Comparison of ENCODE assay signal across 31 cellular contexts in genomic region chrX:1784773-1785172, GRCh38.
DNase-seq lines count a peak whose midpoint lies in the region; ATAC-seq and TF ChIP-seq lines count a peak whose summit lies in the region.
"Had no signal": no experiment of that assay in that cellular context is flagged by ENCODE, and none has a peak within 500 bp of the region (broad histone marks: within the 10 kb centered on the region; RNA-seq: fewer than 3 reads in every experiment).

No MANE protein-coding gene starts in this region.

- peak; percentile 14 for TF ChIP-seq CTCF in GM06990 (IDR thresholded peaks at IDR 0.05; ENCODE audit: insufficient read depth, low read length, poor library complexity, severe bottlenecking)
- TF ChIP-seq CTCF in KMS-11 (conservative IDR thresholded peaks at IDR 0.05; ENCODE audit: low read depth, low read length), result peak; percentile 35; the same call in 1 of the 2 replicates
- peak; percentile 7 for TF ChIP-seq CTCF in cardiac fibroblast (IDR thresholded peaks at IDR 0.05; ENCODE audit: low read depth, low read length)
- TF ChIP-seq CTCF in neural cell (IDR thresholded peaks at IDR 0.05; ENCODE audit: poor library complexity, severe bottlenecking), result peak; percentile 23

- H3K4me1 Mint-ChIP-seq in activated CD4-positive, alpha-beta T cell treated with anti-CD3 and anti-CD28 coated beads for 36 hours, result no peaks in the 10 kb centered on the region
- H3K4me1 Mint-ChIP-seq: activated CD4-positive, alpha-beta memory T cell treated with anti-CD3 and anti-CD28 coated beads, Interleukin-2, amount 10 ng/mL, durations not matched to agents 7 days and 5 days; CD14-positive monocyte; stimulated activated naive B cell treated with anti-CD40 and anti-IgM and Interleukin-4, amounts not matched to agents 10 μg/mL and 1 μg/mL and 100 μg/mL, for 72 hours had no signal

- no peak overlapping the region for H3K27ac Mint-ChIP-seq in activated CD4-positive, alpha-beta T cell treated with anti-CD3 and anti-CD28 coated beads for 36 hours
- H3K27ac Mint-ChIP-seq: activated CD4-positive, alpha-beta memory T cell treated with anti-CD3 and anti-CD28 coated beads, Interleukin-2, amount 10 ng/mL, durations not matched to agents 7 days and 5 days; activated T-helper 1 cell treated with anti-CD3 and anti-CD28 coated beads, Interleukin-12 subunit alpha, Interleukin-12 subunit beta, Interleukin-2, Interleukin-4 antibody, amounts not matched to agents 30 ng/mL and 10 ng/mL and 1 ng/mL, durations not matched to agents 14 hours and 24 hours and 36 hours; CD14-positive monocyte; stimulated activated naive B cell treated with anti-CD40 and anti-IgM and Interleukin-4, amounts not matched to agents 10 μg/mL and 1 μg/mL and 100 μg/mL, for 72 hours had no signal

- H3K9ac ChIP-seq in KMS-11, result no peak overlapping the region
- no peak overlapping the region for H3K9ac ChIP-seq in neural cell (ENCODE audit: low read length)

- ATAC-seq in GM19455 (IDR thresholded peaks at IDR 0.05; ENCODE audit: unreplicated experiment) (no peak), GM19023 (IDR thresholded peaks at IDR 0.05; ENCODE audit: unreplicated experiment) (no peak), GM21447 (IDR thresholded peaks at IDR 0.05; ENCODE audit: unreplicated experiment) (no peak)
- no peak for ATAC-seq in activated CD4-positive, alpha-beta T cell treated with anti-CD3 and anti-CD28 coated beads for 36 hours
- ATAC-seq: gastroesophageal sphincter; GM12878; left colon; Panc1; stimulated activated naive B cell treated with anti-CD40 and anti-IgM and Interleukin-4, amounts not matched to agents 10 μg/mL and 1 μg/mL and 100 μg/mL, for 72 hours had no signal

- peaks cover 6% of the 10 kb centered on the region for H3K36me3 Mint-ChIP-seq in activated CD4-positive, alpha-beta T cell treated with anti-CD3 and anti-CD28 coated beads for 36 hours (ENCODE audit: low read depth)
- H3K36me3 Mint-ChIP-seq: CD14-positive monocyte had no signal

- TF ChIP-seq EP300 in neural cell (conservative IDR thresholded peaks at IDR 0.05; ENCODE audit: poor library complexity, severe bottlenecking), result no peak

- H3K27me3 ChIP-seq in GM06990 (replicated peaks; ENCODE audit: control insufficient read depth, insufficient read depth, low read length), result no peaks in the 10 kb centered on the region
- H3K27me3 ChIP-seq in KMS-11 (ENCODE audit: insufficient read depth, low read depth), result no peaks in the 10 kb centered on the region
- H3K27me3 ChIP-seq in neural cell (ENCODE audit: insufficient read depth, low read depth, low read length), result no peaks in the 10 kb centered on the region
- H3K27me3 ChIP-seq: gastroesophageal sphincter, hepatocyte, right atrium auricular region, upper lobe of left lung had no signal

- no peaks in the 10 kb centered on the region for H3K9me3 ChIP-seq in neural cell (ENCODE audit: low read length)

- no peak for TF ChIP-seq RAD21 in neural cell (conservative IDR thresholded peaks at IDR 0.05)

- no peaks in the 10 kb centered on the region for H3F3A ChIP-seq in neural cell (ENCODE audit: insufficient read depth, low read length, poor library complexity, severe bottlenecking)

- H3K9me3 Mint-ChIP-seq in activated CD4-positive, alpha-beta T cell treated with anti-CD3 and anti-CD28 coated beads for 36 hours (ENCODE audit: low read depth), result peaks cover 19% of the 10 kb centered on the region

- no peaks in the 10 kb centered on the region for H3K27me3 Mint-ChIP-seq in activated CD4-positive, alpha-beta T cell treated with anti-CD3 and anti-CD28 coated beads for 36 hours
- H3K27me3 Mint-ChIP-seq: activated CD4-positive, alpha-beta memory T cell treated with anti-CD3 and anti-CD28 coated beads, Interleukin-2, amount 10 ng/mL, durations not matched to agents 7 days and 5 days; stimulated activated naive B cell treated with anti-CD40 and anti-IgM and Interleukin-4, amounts not matched to agents 10 μg/mL and 1 μg/mL and 100 μg/mL, for 72 hours had no signal

- H3K4me3 ChIP-seq in GM06990 (replicated peaks; ENCODE audit: low read depth, low read length) (no peak overlapping the region), KMS-11 (IDR thresholded peaks at IDR 0.05; ENCODE audit: insufficient read depth, low read depth, low read length) (no peak overlapping the region), cardiac fibroblast (replicated peaks in 1 of 2; ENCODE audit: low read depth in 2 of 2, low read length in 2 of 2) (no peak overlapping the region), neural cell (ENCODE audit: low read length) (no peak overlapping the region)
- H3K4me3 ChIP-seq: gastroesophageal sphincter, GM12878, hepatocyte, right atrium auricular region, upper lobe of left lung had no signal

- CTCF ChIA-PET in activated CD4-positive, alpha-beta T cell treated with anti-CD3 and anti-CD28 coated beads for 36 hours (lab: Charles Lee), result no interaction called here

- intact Hi-C loops in activated CD4-positive, alpha-beta T cell treated with anti-CD3 and anti-CD28 coated beads for 36 hours (cut with DNase I, micrococcal nuclease), result no loop called here

- H3K36me3 ChIP-seq in GM06990 (ENCODE audit: control insufficient read depth, insufficient read depth, low read length) (no peaks in the 10 kb centered on the region), KMS-11 (ENCODE audit: insufficient read depth) (no peaks in the 10 kb centered on the region), neural cell (ENCODE audit: insufficient read depth, low read length) (no peaks in the 10 kb centered on the region)
- H3K36me3 ChIP-seq: gastroesophageal sphincter, right atrium auricular region, upper lobe of left lung had no signal

- H3K4me3 Mint-ChIP-seq in activated CD4-positive, alpha-beta T cell treated with anti-CD3 and anti-CD28 coated beads for 36 hours, result no peak overlapping the region
- H3K4me3 Mint-ChIP-seq: activated CD4-positive, alpha-beta memory T cell treated with anti-CD3 and anti-CD28 coated beads, Interleukin-2, amount 10 ng/mL, durations not matched to agents 7 days and 5 days; activated T-helper 1 cell treated with anti-CD3 and anti-CD28 coated beads, Interleukin-12 subunit alpha, Interleukin-12 subunit beta, Interleukin-2, Interleukin-4 antibody, amounts not matched to agents 30 ng/mL and 10 ng/mL and 1 ng/mL, durations not matched to agents 14 hours and 24 hours and 36 hours; CD14-positive monocyte; stimulated activated naive B cell treated with anti-CD40 and anti-IgM and Interleukin-4, amounts not matched to agents 10 μg/mL and 1 μg/mL and 100 μg/mL, for 72 hours had no signal

- no peaks in the 10 kb centered on the region for H4K20me1 ChIP-seq in KMS-11 (ENCODE audit: insufficient read depth)
- no peaks in the 10 kb centered on the region for H4K20me1 ChIP-seq in neural cell (ENCODE audit: insufficient read depth)

- H3K4me1 ChIP-seq in KMS-11 (ENCODE audit: low read depth, poor library complexity, severe bottlenecking), result no peaks in the 10 kb centered on the region
- H3K4me1 ChIP-seq: gastroesophageal sphincter, right atrium auricular region, upper lobe of left lung had no signal

- H3K4me2 ChIP-seq in KMS-11 (no peak overlapping the region), neural cell (ENCODE audit: low read length) (no peak overlapping the region)
- H3K4me2 ChIP-seq: hepatocyte had no signal

- POLR2A ChIA-PET in activated CD4-positive, alpha-beta T cell treated with anti-CD3 and anti-CD28 coated beads for 36 hours (lab: Charles Lee), result no interaction called here

- H3K27ac ChIP-seq in KMS-11 (no peak overlapping the region), neural cell (ENCODE audit: low read length) (no peak overlapping the region)
- H3K27ac ChIP-seq: gastroesophageal sphincter, hepatocyte, right atrium auricular region, upper lobe of left lung had no signal

- H2AFZ ChIP-seq in KMS-11 (ENCODE audit: low read depth), result no peak overlapping the region
- no peak overlapping the region for H2AFZ ChIP-seq in neural cell (ENCODE audit: low read depth, low read length)
- H2AFZ ChIP-seq: hepatocyte had no signal

- H3K79me2 ChIP-seq in KMS-11 (ENCODE audit: insufficient read depth, low read depth) (no peaks in the 10 kb centered on the region), neural cell (replicated peaks; ENCODE audit: insufficient read depth, low read length) (no peaks in the 10 kb centered on the region)
- H3K79me2 ChIP-seq: hepatocyte had no signal

- no peaks in the 10 kb centered on the region for H3K9me2 ChIP-seq in neural cell (ENCODE audit: insufficient read depth, low read length)

- no peak for DNase-seq in GM06990 (ENCODE audit: extremely low read depth, insufficient read length)
- DNase-seq in cardiac fibroblast (ENCODE audit: low read depth in 2 of 2), result no peak
- no peak for DNase-seq in activated CD4-positive, alpha-beta T cell treated with anti-CD3 and anti-CD28 coated beads for 36 hours
- DNase-seq: activated CD4-positive, alpha-beta memory T cell treated with anti-CD3 and anti-CD28 coated beads, Interleukin-2, amount 10 ng/mL, durations not matched to agents 7 days and 5 days; activated CD4-positive, alpha-beta T cell treated with anti-CD3 and anti-CD28 coated beads for 1 hour; activated CD8-positive, alpha-beta memory T cell treated with anti-CD3 and anti-CD28 coated beads, Interleukin-2, amount 50 U/mL, for 48 hours; activated naive CD4-positive, alpha-beta T cell treated with Interleukin-2 at 50 U/mL for 16 hours; DMS79; left colon; mammary epithelial cell; NCI-H1105; NCI-H187 treated with DMSO at 0.1 percent for 48 hours; NCI-H2171 treated with DMSO at 0.1 percent for 48 hours; NCI-H524 treated with DMSO at 0.1 percent for 48 hours; posterior cingulate gyrus; Right ventricle myocardium superior; small intestine; stimulated activated naive B cell treated with anti-CD40 and anti-IgM and Interleukin-4, amounts not matched to agents 10 μg/mL and 1 μg/mL and 100 μg/mL, for 72 hours; upper lobe of left lung had no signal

TF ChIP-seq in neural cell, 6 proteins besides CTCF, POLR2A, EP300 and RAD21 (continues in another document):
- TF ChIP-seq SMC3 (conservative IDR thresholded peaks at IDR 0.05; ENCODE audit: poor library complexity) (no peak), EZH2 (IDR thresholded peaks at IDR 0.05; ENCODE audit: borderline replicate concordance, insufficient read depth, low read length, poor library complexity, severe bottlenecking) (no peak), TAF1 (IDR thresholded peaks at IDR 0.05; ENCODE audit: low read depth) (no peak)
